ENCODE assay signal across 8 cellular contexts in the genomic region with DNA sequence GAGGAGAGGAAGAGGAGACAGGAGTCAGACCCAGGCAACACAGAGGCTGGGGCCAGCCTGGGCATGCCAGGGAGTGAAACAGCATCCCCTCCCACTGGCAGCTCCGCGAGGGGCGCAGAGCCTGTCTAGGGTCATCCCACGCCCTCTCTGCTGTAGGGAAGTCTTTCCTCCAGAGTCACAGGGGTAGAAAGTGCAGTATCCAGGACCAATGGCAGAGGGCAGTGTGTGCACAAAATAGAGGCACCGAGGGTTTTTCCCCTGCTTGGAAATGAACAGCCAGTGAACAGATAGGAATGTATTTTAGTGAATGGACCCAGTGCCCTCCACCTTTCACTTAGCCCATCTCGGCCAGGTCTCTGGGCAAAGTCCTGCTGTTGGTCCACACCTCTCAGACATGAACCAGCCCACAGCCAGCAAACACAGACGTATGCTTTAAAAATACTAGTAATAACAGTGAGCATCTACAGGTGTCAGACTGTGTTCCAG. TPM values are rescaled to one million over a fixed set of nuclear protein-coding genes. Genes with fewer than 3 reads are reported as not detected.
A peak's percentile ranks its signal among the peaks of the same experiment; 100 is the strongest.
DNase-seq lines count a peak whose midpoint lies in the region; ATAC-seq and TF ChIP-seq lines count a peak whose summit lies in the region.

No MANE protein-coding gene starts in this region.

- H3K27me3 Mint-ChIP-seq in endothelial cell (ENCODE audit: unreplicated experiment): peaks cover 4% of the 10 kb centered on the region

- WGBS in mesendoderm (ENCODE audit: extremely low coverage, insufficient coverage, low lambda C conversion rate): no CpG with 5 or more reads among the region's 7 CpGs

- H3K36me3 ChIP-seq in HEK293 (ENCODE audit: control insufficient read depth in 2 of 2, insufficient read depth in 1 of 2, low read length in 2 of 2) (no peaks in the 10 kb centered on the region), mesendoderm (ENCODE audit: control insufficient read depth, insufficient read depth, low read length) (no peaks in the 10 kb centered on the region)

- H3K36me3 Mint-ChIP-seq in endothelial cell (ENCODE audit: low read depth, unreplicated experiment): no peaks in the 10 kb centered on the region

- no peak overlapping the region for H3K9ac ChIP-seq in mesendoderm (ENCODE audit: low read length)

- no peak overlapping the region for H3K4me3 Mint-ChIP-seq in endothelial cell (ENCODE audit: unreplicated experiment)

- no peaks in the 10 kb centered on the region for H3K9me3 ChIP-seq in HEK293 (ENCODE audit: control insufficient read depth, insufficient read depth, low read depth, low read length)

- H2AK5ac ChIP-seq in mesendoderm (ENCODE audit: low read length): no peak overlapping the region

- ATAC-seq in GM18519 (IDR thresholded peaks at IDR 0.05; ENCODE audit: low FRiP score, unreplicated experiment): no peak

- H3K4me3 ChIP-seq in HEK293 (ENCODE audit: low read depth, low read length): no peak overlapping the region
- H3K4me3 ChIP-seq in mesendoderm (ENCODE audit: low read length): no peak overlapping the region

- H3K27ac ChIP-seq in HEK293 (ENCODE audit: extremely low read depth, low read depth, low read length) (no peak overlapping the region), mesendoderm (ENCODE audit: low read depth, low read length) (no peak overlapping the region)

- no peak overlapping the region for H3K23ac ChIP-seq in mesendoderm (ENCODE audit: low read length)

- H3K18ac ChIP-seq in mesendoderm (ENCODE audit: low read length): no peak overlapping the region

- CTCF ChIA-PET in HEK293 (lab: Yijun Ruan, JAX): interaction anchor here (0.5 to 9.9 kb wide), 20 partner anchors 38 to 437 kb away, joined by 3 to 127 read pairs (median 4); no protein-coding TSS in a partner anchor

- no peak overlapping the region for H4K5ac ChIP-seq in mesendoderm (ENCODE audit: low read length)

- H3K79me2 ChIP-seq in mesendoderm (ENCODE audit: control insufficient read depth, insufficient read depth, low read length): no peaks in the 10 kb centered on the region

- no peak overlapping the region for H3K4ac ChIP-seq in mesendoderm (ENCODE audit: low read depth, low read length)

- DNase-seq in C1 segment of cervical spinal cord (lab: John Stamatoyannopoulos, UW) (peak in 9 of 14 donors; percentile 2 to 43 (median 14)), NCI-H748 (lab: John Stamatoyannopoulos, UW; ENCODE audit: unreplicated experiment) (peak; percentile 76), endothelial cell (ENCODE audit: low spot score) (peak; percentile 76), mesendoderm (peak; percentile 76)
- DNase-seq in activated CD8-positive, alpha-beta memory T cell treated with anti-CD3 and anti-CD28 coated beads for 48 hours (ENCODE audit: low read depth in 2 of 3, low spot score in 2 of 3): peak in 2 of 3 experiments; percentile 25 to 33
- peak; percentile 18 to 51 for DNase-seq in stimulated activated CD8-positive, alpha-beta memory T cell treated with anti-CD3 and anti-CD28 coated beads, Interleukin-4, amount 100 ng/mL, for 1 hour (ENCODE audit: low read depth in 2 of 2, low spot score in 1 of 2)

- no peak overlapping the region for H4K8ac ChIP-seq in mesendoderm (ENCODE audit: low read depth, low read length)

- no peak overlapping the region for H2BK15ac ChIP-seq in mesendoderm (replicated peaks; ENCODE audit: low read depth)

- POLR2A ChIA-PET in HEK293 (lab: Yijun Ruan, JAX): no interaction called here

- H3K27me3 ChIP-seq in mesendoderm (ENCODE audit: insufficient read depth, low read length, poor library complexity): no peaks in the 10 kb centered on the region

- no peaks in the 10 kb centered on the region for H3K79me1 ChIP-seq in mesendoderm (ENCODE audit: low read length)

- H2BK120ac ChIP-seq in mesendoderm (ENCODE audit: low read depth, low read length): no peak overlapping the region

- no peak overlapping the region for H3K56ac ChIP-seq in mesendoderm (ENCODE audit: low read length)

- H3K4me2 ChIP-seq in mesendoderm (ENCODE audit: low read length): no peak overlapping the region

- peak; percentile 68 for TF ChIP-seq CTCF in HEK293 (tag by site-specific recombination; IDR thresholded peaks at IDR 0.05)
- TF ChIP-seq CTCF in endothelial cell (IDR thresholded peaks at IDR 0.05; ENCODE audit: unreplicated experiment): peak; percentile 67

- H2BK5ac ChIP-seq in mesendoderm (ENCODE audit: low read length): no peak overlapping the region

- no peaks in the 10 kb centered on the region for H3K4me1 ChIP-seq in HEK293 (ENCODE audit: control insufficient read depth, insufficient read depth, low read length)
- H3K4me1 ChIP-seq in mesendoderm (ENCODE audit: control insufficient read depth, low read depth, low read length): peaks cover 5% of the 10 kb centered on the region

- H3K4me1 Mint-ChIP-seq in endothelial cell (ENCODE audit: unreplicated experiment): peaks cover 9% of the 10 kb centered on the region

- no peak overlapping the region for H3K27ac Mint-ChIP-seq in endothelial cell (ENCODE audit: unreplicated experiment)

- no peaks in the 10 kb centered on the region for H3K9me3 Mint-ChIP-seq in endothelial cell (ENCODE audit: unreplicated experiment)

TF ChIP-seq in HEK293, 187 proteins besides CTCF, POLR2A, EP300 and RAD21 (continues in another document):
- TF ChIP-seq ZNF223 (tag by site-specific recombination; IDR thresholded peaks at IDR 0.05) (no peak), ZFHX2 (tag by site-specific recombination; conservative IDR thresholded peaks at IDR 0.05) (peak; percentile 93), SP7 (tag by site-specific recombination; IDR thresholded peaks at IDR 0.05) (peak; percentile 28; the same call in 1 of the 2 replicates), ZBTB17 (tag by site-specific recombination; IDR thresholded peaks at IDR 0.05) (peak; percentile 36; the same call in 1 of the 2 replicates), ZNF311 (tag by site-specific recombination; IDR thresholded peaks at IDR 0.05; ENCODE audit: borderline replicate concordance) (no peak), SCRT1 (tag by site-specific recombination; IDR thresholded peaks at IDR 0.05; ENCODE audit: borderline replicate concordance) (peak; percentile 68; the same call in 1 of the 2 replicates), HOXD13 (CRISPR knock-in tag; IDR thresholded peaks at IDR 0.05; ENCODE audit: borderline replicate concordance) (no peak), ZNF211 (tag by site-specific recombination; IDR thresholded peaks at IDR 0.05; ENCODE audit: low read depth) (no peak), ZIC2 (tag by site-specific recombination; IDR thresholded peaks at IDR 0.05) (peak; percentile 85), SCRT2 (tag by site-specific recombination; IDR thresholded peaks at IDR 0.05) (peak; percentile 92), GLIS1 (tag by site-specific recombination; IDR thresholded peaks at IDR 0.05) (peak; percentile 56), ZNF654 (tag by site-specific recombination; IDR thresholded peaks at IDR 0.05; ENCODE audit: low read depth) (peak; percentile 66)
- TF ChIP-seq, protein P1, sequence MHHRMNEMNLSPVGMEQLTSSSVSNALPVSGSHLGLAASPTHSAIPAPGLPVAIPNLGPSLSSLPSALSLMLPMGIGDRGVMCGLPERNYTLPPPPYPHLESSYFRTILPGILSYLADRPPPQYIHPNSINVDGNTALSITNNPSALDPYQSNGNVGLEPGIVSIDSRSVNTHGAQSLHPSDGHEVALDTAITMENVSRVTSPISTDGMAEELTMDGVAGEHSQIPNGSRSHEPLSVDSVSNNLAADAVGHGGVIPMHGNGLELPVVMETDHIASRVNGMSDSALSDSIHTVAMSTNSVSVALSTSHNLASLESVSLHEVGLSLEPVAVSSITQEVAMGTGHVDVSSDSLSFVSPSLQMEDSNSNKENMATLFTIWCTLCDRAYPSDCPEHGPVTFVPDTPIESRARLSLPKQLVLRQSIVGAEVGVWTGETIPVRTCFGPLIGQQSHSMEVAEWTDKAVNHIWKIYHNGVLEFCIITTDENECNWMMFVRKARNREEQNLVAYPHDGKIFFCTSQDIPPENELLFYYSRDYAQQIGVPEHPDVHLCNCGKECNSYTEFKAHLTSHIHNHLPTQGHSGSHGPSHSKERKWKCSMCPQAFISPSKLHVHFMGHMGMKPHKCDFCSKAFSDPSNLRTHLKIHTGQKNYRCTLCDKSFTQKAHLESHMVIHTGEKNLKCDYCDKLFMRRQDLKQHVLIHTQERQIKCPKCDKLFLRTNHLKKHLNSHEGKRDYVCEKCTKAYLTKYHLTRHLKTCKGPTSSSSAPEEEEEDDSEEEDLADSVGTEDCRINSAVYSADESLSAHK (tag by site-specific recombination; IDR thresholded peaks at IDR 0.05): no peak
- TF ChIP-seq, protein P2, sequence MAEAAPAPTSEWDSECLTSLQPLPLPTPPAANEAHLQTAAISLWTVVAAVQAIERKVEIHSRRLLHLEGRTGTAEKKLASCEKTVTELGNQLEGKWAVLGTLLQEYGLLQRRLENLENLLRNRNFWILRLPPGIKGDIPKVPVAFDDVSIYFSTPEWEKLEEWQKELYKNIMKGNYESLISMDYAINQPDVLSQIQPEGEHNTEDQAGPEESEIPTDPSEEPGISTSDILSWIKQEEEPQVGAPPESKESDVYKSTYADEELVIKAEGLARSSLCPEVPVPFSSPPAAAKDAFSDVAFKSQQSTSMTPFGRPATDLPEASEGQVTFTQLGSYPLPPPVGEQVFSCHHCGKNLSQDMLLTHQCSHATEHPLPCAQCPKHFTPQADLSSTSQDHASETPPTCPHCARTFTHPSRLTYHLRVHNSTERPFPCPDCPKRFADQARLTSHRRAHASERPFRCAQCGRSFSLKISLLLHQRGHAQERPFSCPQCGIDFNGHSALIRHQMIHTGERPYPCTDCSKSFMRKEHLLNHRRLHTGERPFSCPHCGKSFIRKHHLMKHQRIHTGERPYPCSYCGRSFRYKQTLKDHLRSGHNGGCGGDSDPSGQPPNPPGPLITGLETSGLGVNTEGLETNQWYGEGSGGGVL (tag by site-specific recombination; IDR thresholded peaks at IDR 0.05): peak; percentile 32; the same call in 1 of the 2 replicates

RNA-seq across cellular contexts. Expression of a gene that starts 9.4 kb away (rescaled TPM):
- total RNA-seq in endothelial cell (ENCODE audit: unreplicated experiment): not detected
- not detected for polyA plus RNA-seq in mesendoderm (2013, experiment 1 of 2)
- not detected for polyA plus RNA-seq in mesendoderm (2013, experiment 2 of 2)

RNA-seq across cellular contexts. Expression of a gene that starts 18.2 kb away (rescaled TPM):
- 0.28 TPM for total RNA-seq in endothelial cell (ENCODE audit: unreplicated experiment)
- not detected for polyA plus RNA-seq in mesendoderm (2013, experiment 1 of 2)
- not detected for polyA plus RNA-seq in mesendoderm (2013, experiment 2 of 2)

RNA-seq across cellular contexts. Expression of a gene that starts 30.1 kb away (rescaled TPM):
- not detected for total RNA-seq in endothelial cell (ENCODE audit: unreplicated experiment)
- not detected for polyA plus RNA-seq in mesendoderm (2013, experiment 1 of 2)
- polyA plus RNA-seq in mesendoderm (2013, experiment 2 of 2): not detected

RNA-seq across cellular contexts. Expression of a gene that starts 35.3 kb away (rescaled TPM):
- total RNA-seq in endothelial cell (ENCODE audit: unreplicated experiment): 0.77 TPM
- not detected for polyA plus RNA-seq in mesendoderm (2013, experiment 1 of 2)
- not detected for polyA plus RNA-seq in mesendoderm (2013, experiment 2 of 2)

Comparison
In these comparisons a context has a peak if more than half of its experiments do, and no peak if none do; other contexts are left out.
1. DNase-seq: peak in every context shown above with its lines; median percentile 76 in NCI-H748; 76 in endothelial cell; 76 in mesendoderm; 34 in stimulated activated CD8-positive, alpha-beta memory T cell treated with anti-CD3 and anti-CD28 coated beads, Interleukin-4, amount 100 ng/mL, for 1 hour; 29 in activated CD8-positive, alpha-beta memory T cell treated with anti-CD3 and anti-CD28 coated beads for 48 hours; 14 in C1 segment of cervical spinal cord.